Comparison of ENCODE assay signal across 12 cellular contexts in the genomic region with DNA sequence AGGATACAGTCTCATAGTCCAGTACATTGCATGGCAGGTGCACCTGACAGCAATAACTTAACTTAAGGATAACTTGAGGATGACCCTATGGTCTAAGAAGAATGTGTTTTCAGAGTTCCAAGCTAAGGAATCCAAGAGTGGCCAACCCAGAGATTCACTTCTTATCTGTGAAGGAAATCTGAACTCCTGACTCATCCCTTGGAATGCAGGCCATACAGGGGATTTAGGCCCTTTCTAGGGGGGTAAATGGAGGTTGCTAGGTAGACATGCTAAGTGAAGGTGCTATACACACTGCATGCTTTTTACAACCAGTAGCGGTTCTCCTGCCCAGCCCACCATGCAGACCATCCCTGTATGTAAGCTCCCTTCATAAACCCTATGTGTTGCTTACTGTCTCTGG. TPM values are rescaled to one million over a fixed set of nuclear protein-coding genes. Genes with fewer than 3 reads are reported as not detected.
"Had no signal": no experiment of that assay in that cellular context is flagged by ENCODE, and none has a peak within 500 bp of the region (broad histone marks: within the 10 kb centered on the region; RNA-seq: fewer than 3 reads in every experiment).

No MANE protein-coding gene starts in this region.

- H2AFZ ChIP-seq: GM23248 had no signal

- ATAC-seq: HCT116, HepG2 had no signal

- H3K4me3 ChIP-seq: GM23248, HAP-1 had no signal

- DNase-seq: GM23248, GOT3, H7, HFFc6, KBM-7 had no signal

- H3K9me3 ChIP-seq: HAP-1 had no signal

- H3K27ac ChIP-seq: GM23248, HL-60 had no signal

- H3K9ac ChIP-seq: GM23248 had no signal

- H3K36me3 ChIP-seq: HAP-1 had no signal

- H3K4me1 ChIP-seq: HAP-1 had no signal

RNA-seq across cellular contexts. Expression of a gene that starts 50.4 kb away (rescaled TPM):
- total RNA-seq: GM23248, H4, H7, HepG2, HFFc6, HT1080 had no signal
- polyA plus RNA-seq: GM23248, HepG2, IgD-negative memory B cell had no signal
